1 cellular context compared by ENCODE assay signal in genomic region chr17:80308672-80309517, GRCh38.
TF ChIP-seq lines count a peak whose summit lies in the region.

No MANE protein-coding gene starts in this region.

TF ChIP-seq in HEK293, 187 proteins besides CTCF, POLR2A, EP300 and RAD21 (continued from another document):
- no peak for TF ChIP-seq ATF2 (tag by site-specific recombination; IDR thresholded peaks at IDR 0.05; ENCODE audit: low read depth)
- 0 out of 2 replicates have a peak, but pooled peaks have one; percentile 15 for TF ChIP-seq ZBTB20 (tag by site-specific recombination; IDR thresholded peaks at IDR 0.05)
- no peak for TF ChIP-seq ZBTB6 (tag by site-specific recombination; IDR thresholded peaks at IDR 0.05)
TF ChIP-seq in HEK293: peak in this region for 1.
